Comparison of ENCODE assay signal across 14 cellular contexts in genomic region chr2:26758790-26759321, GRCh38. TPM values are rescaled to one million over a fixed set of nuclear protein-coding genes. Genes with fewer than 3 reads are reported as not detected.
A peak's percentile ranks its signal among the peaks of the same experiment; 100 is the strongest.
DNase-seq lines count a peak whose midpoint lies in the region; ATAC-seq and TF ChIP-seq lines count a peak whose summit lies in the region.
"Had no signal": no experiment of that assay in that cellular context is flagged by ENCODE, and none has a peak within 500 bp of the region (broad histone marks: within the 10 kb centered on the region; RNA-seq: fewer than 3 reads in every experiment).

No MANE protein-coding gene starts in this region.

- H3K4me3 ChIP-seq in SJSA1 = no peak overlapping the region
- no peak overlapping the region for H3K4me3 ChIP-seq in gastroesophageal sphincter
- H3K4me3 ChIP-seq: SK-N-MC had no signal

- no peaks in the 10 kb centered on the region for H3K36me3 Mint-ChIP-seq in activated T-cell treated with anti-CD3 and anti-CD28 coated beads, Interleukin-2, amount 50 U/mL, for 24 hours (ENCODE audit: low read depth)
- H3K36me3 Mint-ChIP-seq in activated T-cell treated with anti-CD3 and anti-CD28 coated beads, Interleukin-2, amount 50 U/mL, for 72 hours (ENCODE audit: insufficient read depth in 2 of 2) = no peaks in the 10 kb centered on the region
- peaks cover 3% of the 10 kb centered on the region for H3K36me3 Mint-ChIP-seq in stimulated activated effector memory CD8-positive, alpha-beta T cell treated with anti-CD3 and anti-CD28 coated beads, Interleukin-12 subunit alpha, Interleukin-12 subunit beta, amount 100 ng/mL, for 72 hours
- H3K36me3 Mint-ChIP-seq: naive B cell had no signal

- no peaks in the 10 kb centered on the region for H3K27me3 Mint-ChIP-seq in activated T-cell treated with anti-CD3 and anti-CD28 coated beads, Interleukin-2, amount 50 U/mL, for 24 hours
- H3K27me3 Mint-ChIP-seq in activated T-cell treated with anti-CD3 and anti-CD28 coated beads, Interleukin-2, amount 50 U/mL, for 72 hours (ENCODE audit: low read depth) = no peaks in the 10 kb centered on the region
- H3K27me3 Mint-ChIP-seq: activated naive CD8-positive, alpha-beta T cell; naive B cell had no signal

- H3K4me1 ChIP-seq in SJSA1 (replicated peaks) (peaks cover 39% of the 10 kb centered on the region), gastroesophageal sphincter (peaks cover 0 to 25% (median 8%) of the 10 kb centered on the region in 3 donors)

- no peak for TF ChIP-seq EP300 in gastroesophageal sphincter (IDR thresholded peaks at IDR 0.05)

- H3K27ac ChIP-seq in SJSA1 = peak overlapping the region; percentile 96
- H3K27ac ChIP-seq in gastroesophageal sphincter = peak overlapping the region in 3 of 4 donors; percentile 50 to 73 (median 55)
- H3K27ac ChIP-seq: SK-N-MC had no signal

- peak overlapping the region; percentile 54 for H3K27ac Mint-ChIP-seq in activated T-cell treated with anti-CD3 and anti-CD28 coated beads, Interleukin-2, amount 50 U/mL, for 24 hours
- H3K27ac Mint-ChIP-seq in activated T-cell treated with anti-CD3 and anti-CD28 coated beads, Interleukin-2, amount 50 U/mL, for 72 hours = no peak overlapping the region
- peak overlapping the region; percentile 55 for H3K27ac Mint-ChIP-seq in stimulated activated effector memory CD8-positive, alpha-beta T cell treated with anti-CD3 and anti-CD28 coated beads, Interleukin-12 subunit alpha, Interleukin-12 subunit beta, amount 100 ng/mL, for 72 hours
- H3K27ac Mint-ChIP-seq: activated CD4-positive, alpha-beta memory T cell treated with anti-CD3 and anti-CD28 coated beads, Interleukin-2, amount 10 ng/mL, durations not matched to agents 7 days and 5 days; activated naive CD8-positive, alpha-beta T cell; naive B cell had no signal

- H3K9me3 ChIP-seq in SJSA1 (replicated peaks) = no peaks in the 10 kb centered on the region
- no peaks in the 10 kb centered on the region for H3K9me3 ChIP-seq in gastroesophageal sphincter

- no peak for TF ChIP-seq CTCF in gastroesophageal sphincter (IDR thresholded peaks at IDR 0.05)

- no peak for TF ChIP-seq POLR2A in gastroesophageal sphincter (IDR thresholded peaks at IDR 0.05)

- 62 to 95% methylated on average over 3 to 6 of the region's 7 CpGs for WGBS in gastroesophageal sphincter (ENCODE audit: low coverage in 1 of 2), 2 donors

- H3K27me3 ChIP-seq in SJSA1 (replicated peaks) (no peaks in the 10 kb centered on the region), gastroesophageal sphincter (no peaks in the 10 kb centered on the region)

- DNase-seq in activated T-cell treated with anti-CD3 and anti-CD28 coated beads, Interleukin-2, amount 50 U/mL, for 24 hours = no peak
- no peak for DNase-seq in activated T-cell treated with anti-CD3 and anti-CD28 coated beads, Interleukin-2, amount 50 U/mL, for 72 hours
- DNase-seq in SJSA1 (ENCODE audit: low read depth in 1 of 2, low spot score in 2 of 2) (no peak), T-helper 2 cell (no peak), COLO829 (ENCODE audit: low spot score) (no peak), NCI-H526 treated with DMSO at 0.1 percent for 48 hours (lab: John Stamatoyannopoulos, UW) (no peak)
- DNase-seq in stimulated activated effector memory CD8-positive, alpha-beta T cell treated with anti-CD3 and anti-CD28 coated beads, Interleukin-12 subunit alpha, Interleukin-12 subunit beta, amount 100 ng/mL, for 72 hours (ENCODE audit: low spot score in 2 of 2) = no peak
- DNase-seq: activated CD4-positive, alpha-beta memory T cell treated with anti-CD3 and anti-CD28 coated beads, Interleukin-2, amount 10 ng/mL, durations not matched to agents 7 days and 5 days; effector memory CD4-positive, alpha-beta T cell; naive B cell; NCI-H446 treated with DMSO at 0.1 percent for 48 hours had no signal

- H3K9me3 Mint-ChIP-seq in activated T-cell treated with anti-CD3 and anti-CD28 coated beads, Interleukin-2, amount 50 U/mL, for 24 hours = no peaks in the 10 kb centered on the region
- H3K9me3 Mint-ChIP-seq in activated T-cell treated with anti-CD3 and anti-CD28 coated beads, Interleukin-2, amount 50 U/mL, for 72 hours = no peaks in the 10 kb centered on the region
- no peaks in the 10 kb centered on the region for H3K9me3 Mint-ChIP-seq in stimulated activated effector memory CD8-positive, alpha-beta T cell treated with anti-CD3 and anti-CD28 coated beads, Interleukin-12 subunit alpha, Interleukin-12 subunit beta, amount 100 ng/mL, for 72 hours
- H3K9me3 Mint-ChIP-seq: activated CD4-positive, alpha-beta memory T cell treated with anti-CD3 and anti-CD28 coated beads, Interleukin-2, amount 10 ng/mL, durations not matched to agents 7 days and 5 days; naive B cell had no signal

- peaks cover 15% of the 10 kb centered on the region for H3K4me1 Mint-ChIP-seq in activated T-cell treated with anti-CD3 and anti-CD28 coated beads, Interleukin-2, amount 50 U/mL, for 24 hours (ENCODE audit: low read depth)
- peaks cover 25% of the 10 kb centered on the region for H3K4me1 Mint-ChIP-seq in activated T-cell treated with anti-CD3 and anti-CD28 coated beads, Interleukin-2, amount 50 U/mL, for 72 hours (ENCODE audit: low read depth)
- H3K4me1 Mint-ChIP-seq in stimulated activated effector memory CD8-positive, alpha-beta T cell treated with anti-CD3 and anti-CD28 coated beads, Interleukin-12 subunit alpha, Interleukin-12 subunit beta, amount 100 ng/mL, for 72 hours = peaks cover 14% of the 10 kb centered on the region

- ATAC-seq in activated T-cell treated with anti-CD3 and anti-CD28 coated beads, Interleukin-2, amount 50 U/mL, for 72 hours (replicated peaks in 1 of 2) = no peak
- no peak for ATAC-seq in gastroesophageal sphincter
- ATAC-seq in stimulated activated effector memory CD8-positive, alpha-beta T cell treated with anti-CD3 and anti-CD28 coated beads, Interleukin-12 subunit alpha, Interleukin-12 subunit beta, amount 100 ng/mL, for 72 hours = no peak

- H3K4me3 Mint-ChIP-seq in activated T-cell treated with anti-CD3 and anti-CD28 coated beads, Interleukin-2, amount 50 U/mL, for 24 hours = no peak overlapping the region
- H3K4me3 Mint-ChIP-seq in activated T-cell treated with anti-CD3 and anti-CD28 coated beads, Interleukin-2, amount 50 U/mL, for 72 hours = no peak overlapping the region
- H3K4me3 Mint-ChIP-seq in stimulated activated effector memory CD8-positive, alpha-beta T cell treated with anti-CD3 and anti-CD28 coated beads, Interleukin-12 subunit alpha, Interleukin-12 subunit beta, amount 100 ng/mL, for 72 hours = no peak overlapping the region
- H3K4me3 Mint-ChIP-seq: activated CD4-positive, alpha-beta memory T cell treated with anti-CD3 and anti-CD28 coated beads, Interleukin-2, amount 10 ng/mL, durations not matched to agents 7 days and 5 days; activated naive CD8-positive, alpha-beta T cell; naive B cell had no signal

- H3K36me3 ChIP-seq in SJSA1 = no peaks in the 10 kb centered on the region
- H3K36me3 ChIP-seq in gastroesophageal sphincter = no peaks in the 10 kb centered on the region

RNA-seq across cellular contexts. Expression of gene SLC35F6, which starts 5.2 kb away (rescaled TPM):
- total RNA-seq in activated T-cell treated with anti-CD3 and anti-CD28 coated beads, Interleukin-2, amount 50 U/mL, for 72 hours = 1 to 10 TPM; 6.1 to 7.2 TPM
- total RNA-seq in SJSA1 (2014; rRNA removed; shearing (Covaris generic)) = 35.9 and 55.2 TPM in 2 replicates
- 10 to 100 TPM; 20.2 to 47.3 (median 38.2) TPM for total RNA-seq in gastroesophageal sphincter

RNA-seq across cellular contexts. Expression of gene CENPA, which starts 27.0 kb away (rescaled TPM):
- 10 to 100 TPM; 40.9 to 43.2 TPM for total RNA-seq in activated T-cell treated with anti-CD3 and anti-CD28 coated beads, Interleukin-2, amount 50 U/mL, for 72 hours
- total RNA-seq in SJSA1 (2014; rRNA removed; shearing (Covaris generic)) = 17.9 and 42.8 TPM in 2 replicates
- total RNA-seq in gastroesophageal sphincter = not detected

Comparison
In these comparisons a context has a peak if more than half of its experiments do, and no peak if none do; other contexts are left out.
1. RNA of gene CENPA, which starts 27.0 kb away (total RNA-seq): 40.9 to 43.2 TPM in activated T-cell treated with anti-CD3 and anti-CD28 coated beads, Interleukin-2, amount 50 U/mL, for 72 hours and 17.9 to 42.8 TPM in SJSA1; not detected in gastroesophageal sphincter; every median in the first group is over 10 times any median in the second.